8 cellular contexts compared by ENCODE assay signal in the genomic region with DNA sequence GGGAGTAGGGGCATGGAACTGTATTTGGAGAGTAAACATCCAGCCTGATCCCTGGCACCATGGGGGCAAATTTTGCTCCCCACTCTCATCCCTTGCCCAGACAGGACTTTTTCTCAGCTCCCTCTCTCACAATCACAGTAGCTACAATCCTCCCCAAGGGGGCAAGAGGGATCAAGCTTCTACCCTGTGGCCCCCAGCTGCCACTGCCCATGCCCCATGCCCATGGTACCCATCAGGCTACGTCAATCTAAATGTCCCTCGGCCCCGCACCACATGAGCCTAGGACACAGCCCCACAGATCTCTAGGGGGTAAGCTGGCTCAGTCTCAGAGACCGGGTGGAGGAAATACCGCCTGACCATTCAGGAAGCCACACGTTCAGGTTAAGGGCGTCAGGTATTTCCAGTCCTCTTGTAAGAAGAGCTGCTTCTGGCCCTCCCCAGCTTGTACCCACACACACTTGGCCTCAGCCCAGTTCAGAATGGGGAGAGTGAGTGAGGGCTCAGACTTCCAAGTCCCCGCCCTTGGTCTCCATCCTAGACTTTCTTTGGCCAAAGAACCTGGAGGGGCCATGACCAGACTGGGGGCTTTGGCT. TPM values are rescaled to one million over a fixed set of nuclear protein-coding genes. Genes with fewer than 3 reads are reported as not detected.
DNase-seq lines count a peak whose midpoint lies in the region; ATAC-seq and TF ChIP-seq lines count a peak whose summit lies in the region.

No MANE protein-coding gene starts in this region.

- 76% methylated on average over 8 of the region's 8 CpGs for WGBS in urinary bladder

- H3K27me3 ChIP-seq in cardiac muscle cell, result no peaks in the 10 kb centered on the region
- H3K27me3 ChIP-seq in ascending aorta, result no peaks in the 10 kb centered on the region

- H3K4me1 ChIP-seq in cardiac muscle cell (ENCODE audit: low read depth) (peaks cover 32% of the 10 kb centered on the region), ascending aorta (peaks cover 14 to 45% of the 10 kb centered on the region in 2 donors), urinary bladder (ENCODE audit: insufficient read depth) (no peaks in the 10 kb centered on the region)

- no peaks in the 10 kb centered on the region for H3K9me3 ChIP-seq in cardiac muscle cell (ENCODE audit: low read depth)
- no peaks in the 10 kb centered on the region for H3K9me3 ChIP-seq in ascending aorta

- no peak for ATAC-seq in GM19023 (IDR thresholded peaks at IDR 0.05; ENCODE audit: unreplicated experiment)

- no peak overlapping the region for H3K4me3 ChIP-seq in cardiac muscle cell
- peak overlapping the region; percentile 84 to 90 for H3K4me3 ChIP-seq in ascending aorta
- no peak overlapping the region for H3K4me3 ChIP-seq in urinary bladder (ENCODE audit: low read depth, low read length)

- intact Hi-C loops in cardiac septum (cut with DNase I), result no loop called here
- intact Hi-C loops in ascending aorta (cut with DNase I), result loop anchor here (2.0 to 5.0 kb wide), 5 partner anchors 31 to 267 kb away; a partner anchor contains a TSS

- peaks cover 8% of the 10 kb centered on the region for H3K36me3 ChIP-seq in cardiac muscle cell
- peaks cover 27 to 31% of the 10 kb centered on the region in 2 donors for H3K36me3 ChIP-seq in ascending aorta
- H3K36me3 ChIP-seq in urinary bladder (ENCODE audit: insufficient read depth), result peaks cover 5% of the 10 kb centered on the region

- TF ChIP-seq CTCF in cardiac muscle cell (IDR thresholded peaks at IDR 0.05; ENCODE audit: low read depth, low read length), result no peak
- no peak for TF ChIP-seq CTCF in ascending aorta (IDR thresholded peaks at IDR 0.05)

- no peak for DNase-seq in cardiac muscle cell (ENCODE audit: low read depth in 1 of 2, low spot score in 1 of 2)
- DNase-seq in cardiac septum (ENCODE audit: low spot score), result no peak
- DNase-seq in ascending aorta (ENCODE audit: low spot score in 2 of 2), result no peak
- peak; percentile 23 for DNase-seq in medulla oblongata (ENCODE audit: extremely low spot score)
- no peak for DNase-seq in stimulated activated CD4-positive, alpha-beta T cell treated with anti-CD3 and anti-CD28 coated beads, Interleukin-4, amount 100 ng/mL, for 4 hours
- DNase-seq in SW480 (ENCODE audit: low spot score), result no peak

- H3K27ac ChIP-seq in cardiac muscle cell (peak overlapping the region; percentile 78), ascending aorta (peak overlapping the region; percentile 92 to 98), urinary bladder (ENCODE audit: low read depth) (peak overlapping the region; percentile 51)

RNA-seq across cellular contexts. Expression of a gene that starts 1.8 kb away (rescaled TPM):
- 17.3 and 27.6 TPM in 2 replicates for total RNA-seq in cardiac muscle cell
- polyA plus RNA-seq in cardiac muscle cell, result 41.6 and 57.1 TPM in 2 replicates
- 11.8 TPM for total RNA-seq in cardiac septum
- total RNA-seq in ascending aorta, result 9.6 TPM
- total RNA-seq in urinary bladder, result 9.1 TPM
- 7.4 TPM for polyA plus RNA-seq in urinary bladder

RNA-seq across cellular contexts. Expression of a gene that starts 4.4 kb away (rescaled TPM):
- total RNA-seq in cardiac muscle cell (2,476 and 3,028 TPM in 2 replicates), cardiac septum (753 TPM), ascending aorta (1,889 TPM), urinary bladder (1,329 TPM)
- polyA plus RNA-seq in cardiac muscle cell (761 and 822 TPM in 2 replicates), urinary bladder (2,653 TPM)

RNA-seq across cellular contexts. Expression of a gene that starts 29.7 kb away (rescaled TPM):
- total RNA-seq in cardiac muscle cell (0.12 TPM in 1 of 2 replicates, not detected in the other), cardiac septum (not detected), ascending aorta (not detected), urinary bladder (0.37 TPM)
- polyA plus RNA-seq in cardiac muscle cell (not detected in 2 replicates), urinary bladder (not detected)

RNA-seq across cellular contexts. Expression of a gene that starts 30.1 kb away (rescaled TPM):
- total RNA-seq in cardiac muscle cell (0.21 and 0.56 TPM in 2 replicates), cardiac septum (0.67 TPM), ascending aorta (7.9 TPM), urinary bladder (0.32 TPM)
- polyA plus RNA-seq in cardiac muscle cell (0.17 and 0.42 TPM in 2 replicates), urinary bladder (1.1 TPM)

RNA-seq across cellular contexts. Expression of a gene that starts 44.2 kb away (rescaled TPM):
- total RNA-seq in cardiac muscle cell (8.4 and 25.0 TPM in 2 replicates), cardiac septum (21.4 TPM), ascending aorta (23.8 TPM), urinary bladder (12.7 TPM)
- polyA plus RNA-seq in cardiac muscle cell (6.3 and 6.6 TPM in 2 replicates), urinary bladder (7.1 TPM)

Comparison
In these comparisons a context has a peak if more than half of its experiments do, and no peak if none do; other contexts are left out.
1. H3K4me3 ChIP-seq: peak in ascending aorta (2 of 2); none in cardiac muscle cell (single experiment) and urinary bladder (single experiment).
2. Peak in every context shown above with its lines, with median percentiles within 50 percentile points of each other: H3K27ac ChIP-seq.